8 cellular contexts compared by ENCODE assay signal in genomic region chr1:207698822-207699483, GRCh38. TPM values are rescaled to one million over a fixed set of nuclear protein-coding genes. Genes with fewer than 3 reads are reported as not detected.
DNase-seq lines count a peak whose midpoint lies in the region; ATAC-seq, FAIRE-seq and TF ChIP-seq lines count a peak whose summit lies in the region.

No MANE protein-coding gene starts in this region.

- H3K9me3 Mint-ChIP-seq in natural killer cell: no peaks in the 10 kb centered on the region
- no peaks in the 10 kb centered on the region for H3K9me3 Mint-ChIP-seq in natural killer cell treated with Interleukin-12 subunit alpha and Interleukin-12 subunit beta and Interleukin-15 and Interleukin-18, amount 100 ng/mL, for 72 hours
- H3K9me3 Mint-ChIP-seq in activated CD4-positive, alpha-beta T cell treated with anti-CD3 and anti-CD28 coated beads, Interleukin-2, amount 10 ng/mL, durations not matched to agents 7 days and 5 days: no peaks in the 10 kb centered on the region
- no peaks in the 10 kb centered on the region for H3K9me3 Mint-ChIP-seq in nephron progenitor cell

- peaks cover 11 to 16% of the 10 kb centered on the region in 2 donors for H3K27me3 Mint-ChIP-seq in natural killer cell (ENCODE audit: low read depth in 2 of 2)
- H3K27me3 Mint-ChIP-seq in natural killer cell treated with Interleukin-12 subunit alpha and Interleukin-12 subunit beta and Interleukin-15 and Interleukin-18, amount 100 ng/mL, for 72 hours: peaks cover 19 to 29% of the 10 kb centered on the region in 2 donors
- H3K27me3 Mint-ChIP-seq in activated CD4-positive, alpha-beta T cell treated with anti-CD3 and anti-CD28 coated beads, Interleukin-2, amount 10 ng/mL, durations not matched to agents 7 days and 5 days: peaks cover 5% of the 10 kb centered on the region
- no peaks in the 10 kb centered on the region for H3K27me3 Mint-ChIP-seq in nephron progenitor cell (ENCODE audit: low read depth, poor library complexity)

- TF ChIP-seq CTCF in natural killer cell (IDR thresholded peaks at IDR 0.05): peak; percentile 47
- TF ChIP-seq CTCF in nephron progenitor cell (IDR thresholded peaks at IDR 0.05): peak; percentile 54

- intact Hi-C loops in natural killer cell (cut with micrococcal nuclease): no loop called here

- H3K4me3 Mint-ChIP-seq in natural killer cell: no peak overlapping the region
- H3K4me3 Mint-ChIP-seq in natural killer cell treated with Interleukin-12 subunit alpha and Interleukin-12 subunit beta and Interleukin-15 and Interleukin-18, amount 100 ng/mL, for 72 hours: no peak overlapping the region
- H3K4me3 Mint-ChIP-seq in activated CD4-positive, alpha-beta T cell treated with anti-CD3 and anti-CD28 coated beads, Interleukin-2, amount 10 ng/mL, durations not matched to agents 7 days and 5 days: no peak overlapping the region
- no peak overlapping the region for H3K4me3 Mint-ChIP-seq in nephron progenitor cell

- H3K36me3 Mint-ChIP-seq in natural killer cell (no peaks in the 10 kb centered on the region), nephron progenitor cell (ENCODE audit: low read depth) (no peaks in the 10 kb centered on the region)
- no peaks in the 10 kb centered on the region for H3K36me3 Mint-ChIP-seq in natural killer cell treated with Interleukin-12 subunit alpha and Interleukin-12 subunit beta and Interleukin-15 and Interleukin-18, amount 100 ng/mL, for 72 hours
- H3K36me3 Mint-ChIP-seq in activated CD4-positive, alpha-beta T cell treated with anti-CD3 and anti-CD28 coated beads, Interleukin-2, amount 10 ng/mL, durations not matched to agents 7 days and 5 days (ENCODE audit: low read depth): no peaks in the 10 kb centered on the region

- ATAC-seq in natural killer cell (peak; percentile 29 to 55 (median 41)), esophagus mucosa (peak; percentile 78)
- ATAC-seq in natural killer cell treated with Interleukin-12 subunit alpha and Interleukin-12 subunit beta and Interleukin-15 and Interleukin-18, amount 100 ng/mL, for 72 hours: no peak

- POLR2A ChIA-PET in activated CD4-positive, alpha-beta T cell treated with anti-CD3 and anti-CD28 coated beads, Interleukin-2, amount 10 ng/mL, durations not matched to agents 7 days and 5 days (lab: Charles Lee): interaction anchor here (0.6 kb wide), 1 partner anchor 579 kb away, joined by 5 read pairs; no protein-coding TSS in a partner anchor

- no peak for FAIRE-seq in urothelium cell line (lab: Jason Lieb, UNC)

- DNase-seq in natural killer cell: no peak
- DNase-seq in natural killer cell treated with Interleukin-12 subunit alpha and Interleukin-12 subunit beta and Interleukin-15 and Interleukin-18, amount 100 ng/mL, for 72 hours (ENCODE audit: low spot score): no peak
- peak; percentile 60 to 76 for DNase-seq in NCI-H2081 (lab: John Stamatoyannopoulos, UW)
- DNase-seq in activated CD4-positive, alpha-beta T cell treated with anti-CD3 and anti-CD28 coated beads, Interleukin-2, amount 10 ng/mL, durations not matched to agents 7 days and 5 days: peak; percentile 43
- peak; percentile 61 for DNase-seq in nephron progenitor cell
- DNase-seq in urothelium cell line (ENCODE audit: low spot score): peak; percentile 36
- no peak for DNase-seq in NCI-H526 treated with DMSO at 0.1 percent for 48 hours (lab: John Stamatoyannopoulos, UW)

- H3K4me1 Mint-ChIP-seq in natural killer cell: no peaks in the 10 kb centered on the region
- no peaks in the 10 kb centered on the region for H3K4me1 Mint-ChIP-seq in natural killer cell treated with Interleukin-12 subunit alpha and Interleukin-12 subunit beta and Interleukin-15 and Interleukin-18, amount 100 ng/mL, for 72 hours (ENCODE audit: low read depth in 2 of 2)
- no peaks in the 10 kb centered on the region for H3K4me1 Mint-ChIP-seq in activated CD4-positive, alpha-beta T cell treated with anti-CD3 and anti-CD28 coated beads, Interleukin-2, amount 10 ng/mL, durations not matched to agents 7 days and 5 days
- H3K4me1 Mint-ChIP-seq in nephron progenitor cell: no peaks in the 10 kb centered on the region

- CTCF ChIA-PET in activated CD4-positive, alpha-beta T cell treated with anti-CD3 and anti-CD28 coated beads, Interleukin-2, amount 10 ng/mL, durations not matched to agents 7 days and 5 days (lab: Charles Lee): interaction anchor here (1.2 to 1.6 kb wide), 3 partner anchors 21 to 266 kb away, joined by 3 to 5 read pairs (median 4); no protein-coding TSS in a partner anchor

- H3K27ac Mint-ChIP-seq in natural killer cell (no peak overlapping the region), nephron progenitor cell (no peak overlapping the region)
- H3K27ac Mint-ChIP-seq in natural killer cell treated with Interleukin-12 subunit alpha and Interleukin-12 subunit beta and Interleukin-15 and Interleukin-18, amount 100 ng/mL, for 72 hours: no peak overlapping the region
- no peak overlapping the region for H3K27ac Mint-ChIP-seq in activated CD4-positive, alpha-beta T cell treated with anti-CD3 and anti-CD28 coated beads, Interleukin-2, amount 10 ng/mL, durations not matched to agents 7 days and 5 days

RNA-seq across cellular contexts. Expression of gene CD46, which starts 52.9 kb away (rescaled TPM):
- total RNA-seq in natural killer cell (100 to 1,000 TPM; 110 to 126 (median 124) TPM), esophagus mucosa (136 TPM)
- total RNA-seq in natural killer cell treated with Interleukin-12 subunit alpha and Interleukin-12 subunit beta and Interleukin-15 and Interleukin-18, amount 100 ng/mL, for 72 hours: 100 to 1,000 TPM in 1 of 2 donors, 10 to 100 TPM in 1; 88.2 to 122 TPM
- 100 to 1,000 TPM; 112 to 115 TPM for total RNA-seq in activated CD4-positive, alpha-beta T cell treated with anti-CD3 and anti-CD28 coated beads, Interleukin-2, amount 10 ng/mL, durations not matched to agents 7 days and 5 days

RNA-seq across cellular contexts. Expression of gene CR1L, which starts 54.0 kb away (rescaled TPM):
- total RNA-seq in natural killer cell (under 1 TPM in 1 of 3 donors, not detected in 2; 0.98 TPM), esophagus mucosa (not detected)
- total RNA-seq in natural killer cell treated with Interleukin-12 subunit alpha and Interleukin-12 subunit beta and Interleukin-15 and Interleukin-18, amount 100 ng/mL, for 72 hours: not detected
- not detected for total RNA-seq in activated CD4-positive, alpha-beta T cell treated with anti-CD3 and anti-CD28 coated beads, Interleukin-2, amount 10 ng/mL, durations not matched to agents 7 days and 5 days

Comparison
In these comparisons a context has a peak if more than half of its experiments do, and no peak if none do; other contexts are left out.
1. ATAC-seq: peak in natural killer cell (3 of 3) and esophagus mucosa (single experiment); none in natural killer cell treated with Interleukin-12 subunit alpha and Interleukin-12 subunit beta and Interleukin-15 and Interleukin-18, amount 100 ng/mL, for 72 hours (0 of 2).
2. DNase-seq: peak in NCI-H2081 (2 of 2), activated CD4-positive, alpha-beta T cell treated with anti-CD3 and anti-CD28 coated beads, Interleukin-2, amount 10 ng/mL, durations not matched to agents 7 days and 5 days (single experiment), nephron progenitor cell (single experiment) and urothelium cell line (single experiment); none in natural killer cell (single experiment), natural killer cell treated with Interleukin-12 subunit alpha and Interleukin-12 subunit beta and Interleukin-15 and Interleukin-18, amount 100 ng/mL, for 72 hours (single experiment) and NCI-H526 treated with DMSO at 0.1 percent for 48 hours (single experiment).